ENCODE assay signal across 13 cellular contexts in genomic region chr1:234972411-234973191, GRCh38.
DNase-seq lines count a peak whose midpoint lies in the region; ATAC-seq, FAIRE-seq and TF ChIP-seq lines count a peak whose summit lies in the region.
"Had no signal": no experiment of that assay in that cellular context is flagged by ENCODE, and none has a peak within 500 bp of the region (broad histone marks: within the 10 kb centered on the region; RNA-seq: fewer than 3 reads in every experiment).

No MANE protein-coding gene starts in this region.

- H3K27me3 ChIP-seq in astrocyte (ENCODE audit: insufficient read depth, low read length), result no peaks in the 10 kb centered on the region

- no peak overlapping the region for H3K4me3 ChIP-seq in A549
- no peak overlapping the region for H3K4me3 ChIP-seq in astrocyte (ENCODE audit: insufficient read depth, low read depth, low read length)

- ATAC-seq in A549, result no peak
- ATAC-seq in HG03439 (IDR thresholded peaks at IDR 0.05; ENCODE audit: unreplicated experiment), result no peak
- no peak for ATAC-seq in GM19324 (IDR thresholded peaks at IDR 0.05; ENCODE audit: low FRiP score, unreplicated experiment)
- ATAC-seq: right cardiac atrium; Right ventricle myocardium inferior; stimulated activated naive B cell treated with anti-CD40 and anti-IgM and Interleukin-4, amounts not matched to agents 10 μg/mL and 1 μg/mL and 100 μg/mL, for 72 hours had no signal

- no peak for DNase-seq in A549 (ENCODE audit: low read depth in 1 of 2, low spot score in 1 of 2)
- peak; percentile 63 for DNase-seq in HT-29 (ENCODE audit: low spot score)
- DNase-seq in astrocyte (ENCODE audit: low read depth), result peak; percentile 57
- no peak for DNase-seq in nephron progenitor cell
- no peak for DNase-seq in posterior vena cava (ENCODE audit: low spot score)
- DNase-seq in NCI-H524 (lab: John Stamatoyannopoulos, UW), result no peak
- DNase-seq: dermis blood vessel endothelial cell; right cardiac atrium; stimulated activated naive B cell treated with anti-CD40 and anti-IgM and Interleukin-4, amounts not matched to agents 10 μg/mL and 1 μg/mL and 100 μg/mL, for 72 hours had no signal

- H3K4me3 Mint-ChIP-seq in astrocyte (ENCODE audit: unreplicated experiment) (no peak overlapping the region), nephron progenitor cell (peak overlapping the region; percentile 6)
- H3K4me3 Mint-ChIP-seq: stimulated activated naive B cell treated with anti-CD40 and anti-IgM and Interleukin-4, amounts not matched to agents 10 μg/mL and 1 μg/mL and 100 μg/mL, for 72 hours had no signal

- no peak overlapping the region for H3K4me2 ChIP-seq in A549
- no peak overlapping the region for H3K4me2 ChIP-seq in astrocyte (ENCODE audit: low read length)

- peak overlapping the region; percentile 94 to 95 for H3K27ac ChIP-seq in A549
- no peak overlapping the region for H3K27ac ChIP-seq in astrocyte (ENCODE audit: low read depth, low read length)

- no peaks in the 10 kb centered on the region for H3K79me2 ChIP-seq in astrocyte (ENCODE audit: insufficient read depth, low read length)

- TF ChIP-seq POLR2A in A549 (IDR thresholded peaks at IDR 0.05; ENCODE audit: low read length), result no peak

- no peaks in the 10 kb centered on the region for H3K36me3 Mint-ChIP-seq in astrocyte (ENCODE audit: low read depth, unreplicated experiment)
- H3K36me3 Mint-ChIP-seq in nephron progenitor cell (ENCODE audit: low read depth), result no peaks in the 10 kb centered on the region
- H3K36me3 Mint-ChIP-seq: stimulated activated naive B cell treated with anti-CD40 and anti-IgM and Interleukin-4, amounts not matched to agents 10 μg/mL and 1 μg/mL and 100 μg/mL, for 72 hours had no signal

- H3K36me3 ChIP-seq in astrocyte (ENCODE audit: insufficient read depth, low read length), result no peaks in the 10 kb centered on the region

- 95% methylated on average over 19 of the region's 19 CpGs for WGBS in A549 (ENCODE audit: missing lambda C conversion rate)

- FAIRE-seq in A549 (lab: Jason Lieb, UNC) (no peak), astrocyte (lab: Jason Lieb, UNC) (no peak)
- FAIRE-seq: D721Med had no signal

- no peak overlapping the region for H3K9ac ChIP-seq in astrocyte (ENCODE audit: low read length)

- POLR2A ChIA-PET in A549 (lab: Yijun Ruan, JAX), result interaction anchor here (0.9 to 1.6 kb wide), 2 partner anchors 8 to 362 kb away, joined by 4 to 5 read pairs; partner anchors contain the start of gene IRF2BP2

- CTCF ChIA-PET in A549 (lab: Yijun Ruan, JAX), result interaction anchor here (0.9 to 12.5 kb wide), 6 partner anchors 10 to 473 kb away, joined by 3 to 94 read pairs (median 5); no protein-coding TSS in a partner anchor

- no peaks in the 10 kb centered on the region for H3K27me3 Mint-ChIP-seq in astrocyte (ENCODE audit: low read depth, unreplicated experiment)
- peaks cover 3% of the 10 kb centered on the region for H3K27me3 Mint-ChIP-seq in nephron progenitor cell (ENCODE audit: low read depth, poor library complexity)
- H3K27me3 Mint-ChIP-seq: stimulated activated naive B cell treated with anti-CD40 and anti-IgM and Interleukin-4, amounts not matched to agents 10 μg/mL and 1 μg/mL and 100 μg/mL, for 72 hours had no signal

- H3K4me1 Mint-ChIP-seq in astrocyte (ENCODE audit: low read depth, unreplicated experiment) (peaks cover 50% of the 10 kb centered on the region), nephron progenitor cell (peaks cover 93% of the 10 kb centered on the region)

- TF ChIP-seq EP300 in A549 (IDR thresholded peaks at IDR 0.05), result no peak

- H3K9me3 Mint-ChIP-seq in astrocyte (ENCODE audit: unreplicated experiment) (no peaks in the 10 kb centered on the region), nephron progenitor cell (no peaks in the 10 kb centered on the region)
- H3K9me3 Mint-ChIP-seq: stimulated activated naive B cell treated with anti-CD40 and anti-IgM and Interleukin-4, amounts not matched to agents 10 μg/mL and 1 μg/mL and 100 μg/mL, for 72 hours had no signal

- no peak overlapping the region for H2AFZ ChIP-seq in astrocyte (ENCODE audit: low read depth, low read length)

- H3K4me1 ChIP-seq in A549, result peaks cover 77% of the 10 kb centered on the region
- peaks cover 46% of the 10 kb centered on the region for H3K4me1 ChIP-seq in astrocyte (ENCODE audit: insufficient read depth, low read length)

- TF ChIP-seq RAD21 in A549 (conservative IDR thresholded peaks at IDR 0.05 in 1 of 2, IDR thresholded peaks at IDR 0.05 in 1 of 2), result no peak

- intact Hi-C loops in posterior vena cava (cut with DNase I), result loop anchor here in 1 of 2 donors (10.0 kb wide), 1 partner anchor 468 kb away; no protein-coding TSS in a partner anchor

- H3K9me3 ChIP-seq in A549 (no peaks in the 10 kb centered on the region), astrocyte (ENCODE audit: insufficient read depth, low read depth, low read length) (no peaks in the 10 kb centered on the region)

- TF ChIP-seq CTCF in A549 (IDR thresholded peaks at IDR 0.05) (no peak), astrocyte (IDR thresholded peaks at IDR 0.05; ENCODE audit: insufficient read depth, low read depth, low read length) (no peak), nephron progenitor cell (IDR thresholded peaks at IDR 0.05) (no peak)

- no peaks in the 10 kb centered on the region for H4K20me1 ChIP-seq in astrocyte (ENCODE audit: insufficient read depth, low read length)

- H3K27ac Mint-ChIP-seq in astrocyte (ENCODE audit: unreplicated experiment) (peak overlapping the region; percentile 100), nephron progenitor cell (peak overlapping the region; percentile 99)
- H3K27ac Mint-ChIP-seq: stimulated activated naive B cell treated with anti-CD40 and anti-IgM and Interleukin-4, amounts not matched to agents 10 μg/mL and 1 μg/mL and 100 μg/mL, for 72 hours had no signal

TF ChIP-seq in A549, 52 proteins besides CTCF, POLR2A, EP300 and RAD21:
- no peak for TF ChIP-seq ELK1 (IDR thresholded peaks at IDR 0.05; ENCODE audit: low read depth, low read length)
- TF ChIP-seq RCOR1 (IDR thresholded peaks at IDR 0.05; ENCODE audit: low read depth, low read length), result no peak
- no peak for TF ChIP-seq RARB (CRISPR knock-in tag; IDR thresholded peaks at IDR 0.05)
- no peak for TF ChIP-seq HEYL (CRISPR knock-in tag; IDR thresholded peaks at IDR 0.05)
- TF ChIP-seq KDM1A (IDR thresholded peaks at IDR 0.05; ENCODE audit: low read depth), result no peak
- TF ChIP-seq KDM5A (IDR thresholded peaks at IDR 0.05), result no peak
- no peak for TF ChIP-seq BHLHE40 (IDR thresholded peaks at IDR 0.05; ENCODE audit: low read depth, low read length)
- TF ChIP-seq PBX3 (IDR thresholded peaks at IDR 0.05), result no peak
- no peak for TF ChIP-seq USF2 (IDR thresholded peaks at IDR 0.05)
- no peak for TF ChIP-seq HES2 (IDR thresholded peaks at IDR 0.05)
- TF ChIP-seq ESRRA (IDR thresholded peaks at IDR 0.05; ENCODE audit: borderline replicate concordance, low read length), result no peak
- no peak for TF ChIP-seq ZFP36 (IDR thresholded peaks at IDR 0.05; ENCODE audit: borderline replicate concordance, partially characterized antibody)
- TF ChIP-seq FOSL2 (IDR thresholded peaks at IDR 0.05), result no peak
- no peak for TF ChIP-seq FOSL2 (CRISPR knock-in tag; IDR thresholded peaks at IDR 0.05)

Comparison
In these comparisons a context has a peak if more than half of its experiments do, and no peak if none do; other contexts are left out.
1. DNase-seq: peak in HT-29 (single experiment) and astrocyte (single experiment); none in A549 (0 of 2), nephron progenitor cell (single experiment), posterior vena cava (single experiment) and NCI-H524 (0 of 2).